ENCODE assay signal across 9 cellular contexts in genomic region chr15:74438696-74439316, GRCh38. TPM values are rescaled to one million over a fixed set of nuclear protein-coding genes. Genes with fewer than 3 reads are reported as not detected.
DNase-seq lines count a peak whose midpoint lies in the region; ATAC-seq, FAIRE-seq and TF ChIP-seq lines count a peak whose summit lies in the region.
"Had no signal": no experiment of that assay in that cellular context is flagged by ENCODE, and none has a peak within 500 bp of the region (broad histone marks: within the 10 kb centered on the region; RNA-seq: fewer than 3 reads in every experiment).

No MANE protein-coding gene starts in this region.

- H3K4me1 ChIP-seq in MM.1S (ENCODE audit: low read length) (peaks cover 14% of the 10 kb centered on the region), gastroesophageal sphincter (peaks cover 0 to 11% (median 5%) of the 10 kb centered on the region in 3 donors), pancreas (peaks cover 0 to 4% (median 0%) of the 10 kb centered on the region in 3 donors), upper lobe of left lung (peaks cover 6 to 8% (median 7%) of the 10 kb centered on the region in 4 donors)

- peak; percentile 42 for ATAC-seq in gastroesophageal sphincter
- ATAC-seq in pancreas: peak; percentile 73 to 85 (median 82)
- peak; percentile 72 to 78 for ATAC-seq in upper lobe of left lung (ENCODE audit: low FRiP score in 2 of 2)

- no peaks in the 10 kb centered on the region for H4K20me1 ChIP-seq in MM.1S (ENCODE audit: insufficient read depth, low read length)

- H3F3A ChIP-seq in MM.1S (ENCODE audit: insufficient read depth, low read length): peaks cover 2% of the 10 kb centered on the region; the same call in 1 of the 2 replicates

- TF ChIP-seq EP300 in gastroesophageal sphincter (IDR thresholded peaks at IDR 0.05) (no peak), upper lobe of left lung (IDR thresholded peaks at IDR 0.05) (no peak)

- H3K36me3 ChIP-seq in MM.1S (replicated peaks; ENCODE audit: insufficient read depth, low read length): no peaks in the 10 kb centered on the region
- H3K36me3 ChIP-seq in gastroesophageal sphincter: no peaks in the 10 kb centered on the region
- no peaks in the 10 kb centered on the region for H3K36me3 ChIP-seq in pancreas
- H3K36me3 ChIP-seq in upper lobe of left lung: no peaks in the 10 kb centered on the region
- H3K36me3 ChIP-seq: BLaER1 treated with 17β-estradiol and CSF1 and Interleukin-3, amounts not matched to agents 10 nM and 100 nM had no signal

- WGBS in gastroesophageal sphincter (ENCODE audit: low coverage in 1 of 2), 2 donors: 0% methylated on average over 2 of the region's 2 CpGs; no CpG with 5 or more reads in 1 of the 2 donors
- WGBS in pancreas, 2 donors: 0 to 1% methylated on average over 2 of the region's 2 CpGs
- WGBS in upper lobe of left lung, 2 donors: 0% methylated on average over 2 of the region's 2 CpGs

- no peak overlapping the region for H3K27ac ChIP-seq in MM.1S (ENCODE audit: low read length)
- H3K27ac ChIP-seq in gastroesophageal sphincter: no peak overlapping the region
- H3K27ac ChIP-seq in pancreas: no peak overlapping the region
- H3K27ac ChIP-seq in upper lobe of left lung: no peak overlapping the region
- H3K27ac ChIP-seq: BLaER1 treated with 17β-estradiol and CSF1 and Interleukin-3, amounts not matched to agents 10 nM and 100 nM had no signal

- H3K4me3 ChIP-seq in MM.1S (ENCODE audit: low read length): no peak overlapping the region
- H3K4me3 ChIP-seq in gastroesophageal sphincter: no peak overlapping the region
- H3K4me3 ChIP-seq in pancreas: no peak overlapping the region
- no peak overlapping the region for H3K4me3 ChIP-seq in upper lobe of left lung
- H3K4me3 ChIP-seq: BLaER1 treated with 17β-estradiol and CSF1 and Interleukin-3, amounts not matched to agents 10 nM and 100 nM had no signal

- intact Hi-C loops in pancreas (cut with DNase I): loop anchor here in 2 of 3 donors (5.0 kb wide), 1 partner anchor 57 kb away; no protein-coding TSS in a partner anchor

- H3K27me3 ChIP-seq in MM.1S (replicated peaks; ENCODE audit: insufficient read depth, low read length): no peaks in the 10 kb centered on the region
- H3K27me3 ChIP-seq in gastroesophageal sphincter: no peaks in the 10 kb centered on the region
- H3K27me3 ChIP-seq in pancreas: no peaks in the 10 kb centered on the region
- H3K27me3 ChIP-seq in upper lobe of left lung: no peaks in the 10 kb centered on the region
- H3K27me3 ChIP-seq: BLaER1 treated with 17β-estradiol and CSF1 and Interleukin-3, amounts not matched to agents 10 nM and 100 nM had no signal

- H3K79me2 ChIP-seq in MM.1S (ENCODE audit: low read length): no peaks in the 10 kb centered on the region

- H3K9ac ChIP-seq in MM.1S (ENCODE audit: low read length): no peak overlapping the region
- H3K9ac ChIP-seq: BLaER1 treated with 17β-estradiol and CSF1 and Interleukin-3, amounts not matched to agents 10 nM and 100 nM had no signal

- no peak for TF ChIP-seq POLR2A in gastroesophageal sphincter (IDR thresholded peaks at IDR 0.05)
- TF ChIP-seq POLR2A in upper lobe of left lung (IDR thresholded peaks at IDR 0.05): no peak

- H3K9me2 ChIP-seq in MM.1S (replicated peaks; ENCODE audit: insufficient read depth, low read length): no peaks in the 10 kb centered on the region

- no peak overlapping the region for H3K4me2 ChIP-seq in MM.1S (ENCODE audit: low read depth, low read length)
- H3K4me2 ChIP-seq: BLaER1 treated with 17β-estradiol and CSF1 and Interleukin-3, amounts not matched to agents 10 nM and 100 nM had no signal

- DNase-seq in NCI-H2081 (lab: John Stamatoyannopoulos, UW) (peak; percentile 47 to 74), NCI-H2081 treated with DMSO at 0.1 percent for 48 hours (lab: John Stamatoyannopoulos, UW) (no peak), MM.1S (peak; percentile 82), SKM-1 (lab: John Stamatoyannopoulos, UW; ENCODE audit: unreplicated experiment) (peak; percentile 43), pancreas (peak in 5 of 6 donors; percentile 32 to 80 (median 70)), upper lobe of left lung (peak in 1 of 2 donors; percentile 77)
- DNase-seq in activated gamma-delta T cell treated with anti-CD3 and anti-CD28 coated beads, Interleukin-2, amount 50 U/mL, for 16 hours (ENCODE audit: low read depth): peak; percentile 60

- TF ChIP-seq CTCF in MM.1S (IDR thresholded peaks at IDR 0.05; ENCODE audit: low read length) (peak; percentile 98), gastroesophageal sphincter (IDR thresholded peaks at IDR 0.05) (peak in 3 of 4 experiments; percentile 76 to 90 (median 86)), pancreas (IDR thresholded peaks at IDR 0.05) (peak; percentile 72 to 91 (median 84)), upper lobe of left lung (IDR thresholded peaks at IDR 0.05) (peak; percentile 76 to 92 (median 88))

- H3K9me3 ChIP-seq in MM.1S (replicated peaks; ENCODE audit: insufficient read depth, low read length) (no peaks in the 10 kb centered on the region), gastroesophageal sphincter (no peaks in the 10 kb centered on the region), pancreas (no peaks in the 10 kb centered on the region), upper lobe of left lung (no peaks in the 10 kb centered on the region)
- H3K9me3 ChIP-seq: BLaER1 treated with 17β-estradiol and CSF1 and Interleukin-3, amounts not matched to agents 10 nM and 100 nM had no signal

- no peak for FAIRE-seq in pancreas (lab: Jason Lieb, UNC)

- no peak overlapping the region for H2AFZ ChIP-seq in MM.1S (ENCODE audit: low read length)

RNA-seq across cellular contexts. Expression of gene SEMA7A, which starts 5.0 kb away (rescaled TPM):
- total RNA-seq in gastroesophageal sphincter (1 to 10 TPM in 3 of 4 donors, under 1 TPM in 1; 0.93 to 2.7 (median 1.8) TPM), pancreas (1 to 10 TPM in 2 of 6 donors, under 1 TPM in 4; 0.37 to 5.6 (median 0.75) TPM), upper lobe of left lung (1 to 10 TPM; 1.0 to 9.1 (median 5.3) TPM)
- 1 to 10 TPM in 1 of 2 donors, under 1 TPM in 1; 0.53 to 1.1 TPM for polyA plus RNA-seq in pancreas

RNA-seq across cellular contexts. Expression of gene UBL7, which starts 22.2 kb away (rescaled TPM):
- total RNA-seq in gastroesophageal sphincter: 10 to 100 TPM; 47.9 to 60.0 (median 52.0) TPM
- 10 to 100 TPM; 16.9 to 30.2 (median 20.4) TPM for total RNA-seq in pancreas
- 10 to 100 TPM; 16.0 to 18.1 TPM for polyA plus RNA-seq in pancreas
- total RNA-seq in upper lobe of left lung: 10 to 100 TPM; 22.0 to 53.1 (median 48.6) TPM
